1 cellular context compared by ENCODE assay signal in the genomic region with DNA sequence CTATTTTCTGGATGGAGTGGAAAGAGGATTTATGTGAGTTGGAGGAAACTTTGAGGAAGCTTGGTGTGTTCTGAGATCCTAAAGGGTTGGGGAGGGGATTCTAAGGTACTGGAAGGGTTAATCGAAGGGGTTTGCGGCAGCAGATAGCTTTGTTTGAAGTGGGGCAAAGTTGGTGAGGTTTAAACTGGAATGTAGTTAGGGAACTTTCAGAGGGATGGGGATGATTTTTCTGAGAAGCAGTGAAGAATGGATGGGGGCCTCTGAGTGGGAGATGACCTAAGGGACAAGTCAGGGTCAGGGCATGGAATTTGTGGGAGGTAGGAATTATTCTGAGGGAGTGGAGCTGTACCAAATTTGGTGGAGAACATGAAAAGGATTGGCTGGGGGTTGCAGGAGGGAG.
TF ChIP-seq lines count a peak whose summit lies in the region.

No MANE protein-coding gene starts in this region.

TF ChIP-seq in HepG2, 621 proteins besides CTCF, POLR2A, EP300 and RAD21:
- TF ChIP-seq, protein P1, sequence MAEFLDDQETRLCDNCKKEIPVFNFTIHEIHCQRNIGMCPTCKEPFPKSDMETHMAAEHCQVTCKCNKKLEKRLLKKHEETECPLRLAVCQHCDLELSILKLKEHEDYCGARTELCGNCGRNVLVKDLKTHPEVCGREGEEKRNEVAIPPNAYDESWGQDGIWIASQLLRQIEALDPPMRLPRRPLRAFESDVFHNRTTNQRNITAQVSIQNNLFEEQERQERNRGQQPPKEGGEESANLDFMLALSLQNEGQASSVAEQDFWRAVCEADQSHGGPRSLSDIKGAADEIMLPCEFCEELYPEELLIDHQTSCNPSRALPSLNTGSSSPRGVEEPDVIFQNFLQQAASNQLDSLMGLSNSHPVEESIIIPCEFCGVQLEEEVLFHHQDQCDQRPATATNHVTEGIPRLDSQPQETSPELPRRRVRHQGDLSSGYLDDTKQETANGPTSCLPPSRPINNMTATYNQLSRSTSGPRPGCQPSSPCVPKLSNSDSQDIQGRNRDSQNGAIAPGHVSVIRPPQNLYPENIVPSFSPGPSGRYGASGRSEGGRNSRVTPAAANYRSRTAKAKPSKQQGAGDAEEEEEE (CRISPR knock-in tag; IDR thresholded peaks at IDR 0.05; ENCODE audit: borderline replicate concordance), result no peak
- TF ChIP-seq PPARG (CRISPR knock-in tag; conservative IDR thresholded peaks at IDR 0.05), result peak; percentile 85
- no peak for TF ChIP-seq ZIK1 (CRISPR knock-in tag; IDR thresholded peaks at IDR 0.05; ENCODE audit: borderline replicate concordance, low read depth)
- TF ChIP-seq, protein P2, sequence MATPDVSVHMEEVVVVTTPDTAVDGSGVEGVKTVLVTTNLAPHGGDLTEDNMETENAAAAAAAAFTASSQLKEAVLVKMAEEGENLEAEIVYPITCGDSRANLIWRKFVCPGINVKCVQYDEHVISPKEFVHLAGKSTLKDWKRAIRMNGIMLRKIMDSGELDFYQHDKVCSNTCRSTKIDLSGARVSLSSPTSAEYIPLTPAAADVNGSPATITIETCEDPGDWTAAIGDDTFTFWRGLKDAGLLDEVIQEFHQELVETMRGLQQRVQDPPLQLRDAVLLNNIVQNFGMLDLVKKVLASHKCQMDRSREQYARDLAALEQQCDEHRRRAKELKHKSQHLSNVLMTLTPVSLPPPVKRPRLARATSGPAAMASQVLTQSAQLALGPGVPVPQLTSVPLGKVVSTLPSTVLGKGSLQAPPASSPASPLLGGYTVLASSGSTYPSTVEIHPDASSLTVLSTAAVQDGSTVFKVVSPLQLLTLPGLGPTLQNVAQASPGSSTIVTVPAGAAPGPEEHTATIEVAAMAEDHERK (CRISPR knock-in tag; IDR thresholded peaks at IDR 0.05; ENCODE audit: low read depth), result no peak
- no peak for TF ChIP-seq KLF9 (CRISPR knock-in tag; IDR thresholded peaks at IDR 0.05; ENCODE audit: low read depth)
- TF ChIP-seq RCOR2 (CRISPR knock-in tag; IDR thresholded peaks at IDR 0.05), result no peak
- TF ChIP-seq RXRB (CRISPR knock-in tag; IDR thresholded peaks at IDR 0.05; ENCODE audit: borderline replicate concordance), result peak; percentile 19; the same call in 1 of the 2 replicates
- no peak for TF ChIP-seq RBM22 (optimal IDR thresholded peaks at IDR 0.05; ENCODE audit: low read length)
- TF ChIP-seq, protein P3, sequence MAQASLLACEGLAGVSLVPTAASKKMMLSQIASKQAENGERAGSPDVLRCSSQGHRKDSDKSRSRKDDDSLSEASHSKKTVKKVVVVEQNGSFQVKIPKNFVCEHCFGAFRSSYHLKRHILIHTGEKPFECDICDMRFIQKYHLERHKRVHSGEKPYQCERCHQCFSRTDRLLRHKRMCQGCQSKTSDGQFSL (CRISPR knock-in tag; IDR thresholded peaks at IDR 0.05), result no peak
- no peak for TF ChIP-seq NFE2L2 (IDR thresholded peaks at IDR 0.05; ENCODE audit: low read length)
- TF ChIP-seq ZNF136 (CRISPR knock-in tag; IDR thresholded peaks at IDR 0.05; ENCODE audit: low read depth), result no peak
- peak; percentile 84 for TF ChIP-seq ZNF652 (CRISPR knock-in tag; IDR thresholded peaks at IDR 0.05; ENCODE audit: borderline replicate concordance, low read depth)
- TF ChIP-seq, protein P4, sequence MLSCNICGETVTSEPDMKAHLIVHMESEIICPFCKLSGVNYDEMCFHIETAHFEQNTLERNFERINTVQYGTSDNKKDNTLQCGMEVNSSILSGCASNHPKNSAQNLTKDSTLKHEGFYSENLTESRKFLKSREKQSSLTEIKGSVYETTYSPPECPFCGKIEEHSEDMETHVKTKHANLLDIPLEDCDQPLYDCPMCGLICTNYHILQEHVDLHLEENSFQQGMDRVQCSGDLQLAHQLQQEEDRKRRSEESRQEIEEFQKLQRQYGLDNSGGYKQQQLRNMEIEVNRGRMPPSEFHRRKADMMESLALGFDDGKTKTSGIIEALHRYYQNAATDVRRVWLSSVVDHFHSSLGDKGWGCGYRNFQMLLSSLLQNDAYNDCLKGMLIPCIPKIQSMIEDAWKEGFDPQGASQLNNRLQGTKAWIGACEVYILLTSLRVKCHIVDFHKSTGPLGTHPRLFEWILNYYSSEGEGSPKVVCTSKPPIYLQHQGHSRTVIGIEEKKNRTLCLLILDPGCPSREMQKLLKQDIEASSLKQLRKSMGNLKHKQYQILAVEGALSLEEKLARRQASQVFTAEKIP (CRISPR knock-in tag; IDR thresholded peaks at IDR 0.05; ENCODE audit: borderline replicate concordance), result no peak
- TF ChIP-seq STAG1 (CRISPR knock-in tag; IDR thresholded peaks at IDR 0.05), result no peak
- no peak for TF ChIP-seq HOXA7 (CRISPR knock-in tag; IDR thresholded peaks at IDR 0.05)
